ENCODE assay signal across 1 cellular context in the genomic region with DNA sequence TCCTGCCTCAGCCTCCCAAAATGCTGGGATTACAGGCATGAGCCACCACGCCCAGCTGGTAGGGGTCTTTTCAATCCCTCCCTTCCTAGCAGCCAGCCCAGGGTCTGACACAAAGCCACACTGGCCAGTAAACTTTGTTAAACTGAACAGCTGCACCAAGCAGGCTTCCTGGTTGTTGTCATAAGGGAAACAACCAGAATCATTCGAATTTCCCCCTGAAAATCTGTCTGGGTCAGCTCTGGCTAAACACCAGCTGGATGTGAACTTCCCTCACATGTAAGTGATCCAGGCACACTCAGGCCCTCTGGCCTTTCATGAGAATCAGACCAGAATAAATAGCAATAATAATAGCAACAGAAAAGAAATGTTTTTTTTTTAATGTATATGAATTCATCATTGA.
TF ChIP-seq lines count a peak whose summit lies in the region.

No MANE protein-coding gene starts in this region.

TF ChIP-seq in endothelial cell of umbilical vein, 7 proteins besides CTCF, POLR2A, EP300 and RAD21:
- TF ChIP-seq, protein P1, sequence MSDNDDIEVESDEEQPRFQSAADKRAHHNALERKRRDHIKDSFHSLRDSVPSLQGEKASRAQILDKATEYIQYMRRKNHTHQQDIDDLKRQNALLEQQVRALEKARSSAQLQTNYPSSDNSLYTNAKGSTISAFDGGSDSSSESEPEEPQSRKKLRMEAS (IDR thresholded peaks at IDR 0.05; ENCODE audit: insufficient read depth, insufficient read length) = no peak
TF ChIP-seq in endothelial cell of umbilical vein: peak in this region for 0.
